27 cellular contexts compared by ENCODE assay signal in genomic region chr21:44823179-44823654, GRCh38.
"Had no signal": no experiment of that assay in that cellular context is flagged by ENCODE, and none has a peak within 500 bp of the region (broad histone marks: within the 10 kb centered on the region; RNA-seq: fewer than 3 reads in every experiment).

No MANE protein-coding gene starts in this region.

- H3K4me1 ChIP-seq: foreskin keratinocyte, neural progenitor cell had no signal

- H3K36me3 ChIP-seq: brain microvascular endothelial cell, left ventricle myocardium inferior, neural progenitor cell, sigmoid colon had no signal

- H3K27ac ChIP-seq: brain microvascular endothelial cell, foreskin keratinocyte, hepatocyte, left ventricle myocardium inferior, neural progenitor cell, sigmoid colon, testis had no signal

- H3K4me3 Mint-ChIP-seq: activated CD8-positive, alpha-beta T cell treated with anti-CD3 and anti-CD28 coated beads, Interleukin-2, amount 10 ng/mL, durations not matched to agents 7 days and 5 days; activated T-helper 1 cell treated with anti-CD3 and anti-CD28 coated beads, Interleukin-12 subunit alpha, Interleukin-12 subunit beta, Interleukin-2, Interleukin-4 antibody, amounts not matched to agents 30 ng/mL and 10 ng/mL and 1 ng/mL, durations not matched to agents 14 hours and 24 hours and 36 hours; dendritic cell treated with granulocyte-macrophage colony-stimulating factor and Interleukin-4, amounts not matched to agents 40 ng/mL and 50 ng/mL, for 4 days; immature natural killer cell; mesothelial cell of epicardium; naive thymus-derived CD8-positive, alpha-beta T cell; neural progenitor cell; stimulated activated memory B cell treated with anti-CD40 and anti-IgM and Interleukin-4, amounts not matched to agents 10 μg/mL and 1 μg/mL and 100 μg/mL, for 72 hours; T-helper 17 cell had no signal

- H3K9me3 ChIP-seq: testis had no signal

- DNase-seq: activated CD4-positive, alpha-beta T cell treated with anti-CD3 and anti-CD28 coated beads for 1 hour; activated CD4-positive, alpha-beta T cell treated with anti-CD3 and anti-CD28 coated beads, Interleukin-2, amount 50 U/mL, for 1 hour; activated CD8-positive, alpha-beta T cell treated with anti-CD3 and anti-CD28 coated beads, Interleukin-2, amount 10 ng/mL, durations not matched to agents 7 days and 5 days; activated gamma-delta T cell; activated naive CD4-positive, alpha-beta T cell treated with anti-CD3 and anti-CD28 coated beads, Interleukin-2, amount 50 U/mL, for 16 hours; anterior cingulate cortex; brain microvascular endothelial cell; caudate nucleus; effector CD4-positive, alpha-beta T cell; foreskin keratinocyte; immature natural killer cell; kidney glomerular epithelial cell; left ventricle myocardium inferior; naive thymus-derived CD8-positive, alpha-beta T cell; posterior cingulate gyrus; sigmoid colon; stimulated activated CD4-positive, alpha-beta T cell treated with anti-CD3 and anti-CD28 coated beads, Interleukin-15, amount 100 ng/mL, for 24 hours; T-helper 17 cell; testis; trophoblast cell had no signal

- H3K27ac Mint-ChIP-seq: activated CD8-positive, alpha-beta T cell treated with anti-CD3 and anti-CD28 coated beads, Interleukin-2, amount 10 ng/mL, durations not matched to agents 7 days and 5 days; activated T-helper 1 cell treated with anti-CD3 and anti-CD28 coated beads, Interleukin-12 subunit alpha, Interleukin-12 subunit beta, Interleukin-2, Interleukin-4 antibody, amounts not matched to agents 30 ng/mL and 10 ng/mL and 1 ng/mL, durations not matched to agents 14 hours and 24 hours and 36 hours; dendritic cell treated with granulocyte-macrophage colony-stimulating factor and Interleukin-4, amounts not matched to agents 40 ng/mL and 50 ng/mL, for 4 days; mesothelial cell of epicardium; naive thymus-derived CD8-positive, alpha-beta T cell; neural progenitor cell; stimulated activated memory B cell treated with anti-CD40 and anti-IgM and Interleukin-4, amounts not matched to agents 10 μg/mL and 1 μg/mL and 100 μg/mL, for 72 hours; T-helper 17 cell had no signal

- H3K4me1 Mint-ChIP-seq: mesothelial cell of epicardium; neural progenitor cell; stimulated activated memory B cell treated with anti-CD40 and anti-IgM and Interleukin-4, amounts not matched to agents 10 μg/mL and 1 μg/mL and 100 μg/mL, for 72 hours; T-helper 17 cell had no signal

- H3K27me3 ChIP-seq: brain microvascular endothelial cell, foreskin keratinocyte, hepatocyte, neural progenitor cell, sigmoid colon, testis had no signal

- H3K4me2 ChIP-seq: hepatocyte, neural progenitor cell, smooth muscle cell had no signal

- H3K27me3 Mint-ChIP-seq: stimulated activated memory B cell treated with anti-CD40 and anti-IgM and Interleukin-4, amounts not matched to agents 10 μg/mL and 1 μg/mL and 100 μg/mL, for 72 hours; T-helper 17 cell had no signal

- H3K4me3 ChIP-seq: hepatocyte, left ventricle myocardium inferior, neural progenitor cell, sigmoid colon, smooth muscle cell, testis had no signal

- ATAC-seq: activated CD8-positive, alpha-beta T cell treated with anti-CD3 and anti-CD28 coated beads, Interleukin-2, amount 10 ng/mL, durations not matched to agents 7 days and 5 days; foreskin keratinocyte; naive thymus-derived CD8-positive, alpha-beta T cell; stimulated activated memory B cell treated with anti-CD40 and anti-IgM and Interleukin-4, amounts not matched to agents 10 μg/mL and 1 μg/mL and 100 μg/mL, for 72 hours; T-helper 17 cell had no signal
